1 cellular context compared by ENCODE assay signal in the genomic region with DNA sequence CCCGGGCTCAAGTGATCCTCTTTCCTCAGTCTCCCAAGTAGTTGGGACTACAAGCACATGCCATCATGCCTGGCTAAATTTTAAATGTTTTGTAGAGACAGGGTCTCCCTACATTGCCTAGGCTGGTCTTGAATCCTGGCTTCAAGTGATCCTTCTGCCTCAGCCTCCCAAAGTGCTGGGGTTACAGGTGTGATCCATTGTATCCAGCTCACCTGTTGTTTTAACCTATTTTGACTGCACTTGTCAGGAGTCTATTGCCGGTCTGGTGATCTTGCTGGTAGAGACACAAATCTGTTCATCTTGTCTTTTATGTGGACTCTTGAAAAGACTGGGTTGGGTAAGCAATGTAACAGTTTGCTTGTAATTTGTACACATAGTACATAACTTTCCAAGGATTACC.
TF ChIP-seq lines count a peak whose summit lies in the region.

No MANE protein-coding gene starts in this region.

TF ChIP-seq in HEK293, 187 proteins besides CTCF, POLR2A, EP300 and RAD21:
- TF ChIP-seq, protein P1, sequence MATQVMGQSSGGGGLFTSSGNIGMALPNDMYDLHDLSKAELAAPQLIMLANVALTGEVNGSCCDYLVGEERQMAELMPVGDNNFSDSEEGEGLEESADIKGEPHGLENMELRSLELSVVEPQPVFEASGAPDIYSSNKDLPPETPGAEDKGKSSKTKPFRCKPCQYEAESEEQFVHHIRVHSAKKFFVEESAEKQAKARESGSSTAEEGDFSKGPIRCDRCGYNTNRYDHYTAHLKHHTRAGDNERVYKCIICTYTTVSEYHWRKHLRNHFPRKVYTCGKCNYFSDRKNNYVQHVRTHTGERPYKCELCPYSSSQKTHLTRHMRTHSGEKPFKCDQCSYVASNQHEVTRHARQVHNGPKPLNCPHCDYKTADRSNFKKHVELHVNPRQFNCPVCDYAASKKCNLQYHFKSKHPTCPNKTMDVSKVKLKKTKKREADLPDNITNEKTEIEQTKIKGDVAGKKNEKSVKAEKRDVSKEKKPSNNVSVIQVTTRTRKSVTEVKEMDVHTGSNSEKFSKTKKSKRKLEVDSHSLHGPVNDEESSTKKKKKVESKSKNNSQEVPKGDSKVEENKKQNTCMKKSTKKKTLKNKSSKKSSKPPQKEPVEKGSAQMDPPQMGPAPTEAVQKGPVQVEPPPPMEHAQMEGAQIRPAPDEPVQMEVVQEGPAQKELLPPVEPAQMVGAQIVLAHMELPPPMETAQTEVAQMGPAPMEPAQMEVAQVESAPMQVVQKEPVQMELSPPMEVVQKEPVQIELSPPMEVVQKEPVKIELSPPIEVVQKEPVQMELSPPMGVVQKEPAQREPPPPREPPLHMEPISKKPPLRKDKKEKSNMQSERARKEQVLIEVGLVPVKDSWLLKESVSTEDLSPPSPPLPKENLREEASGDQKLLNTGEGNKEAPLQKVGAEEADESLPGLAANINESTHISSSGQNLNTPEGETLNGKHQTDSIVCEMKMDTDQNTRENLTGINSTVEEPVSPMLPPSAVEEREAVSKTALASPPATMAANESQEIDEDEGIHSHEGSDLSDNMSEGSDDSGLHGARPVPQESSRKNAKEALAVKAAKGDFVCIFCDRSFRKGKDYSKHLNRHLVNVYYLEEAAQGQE (tag by site-specific recombination; IDR thresholded peaks at IDR 0.05), result no peak
- TF ChIP-seq SCRT2 (tag by site-specific recombination; IDR thresholded peaks at IDR 0.05) (peak; percentile 73), SCRT1 (tag by site-specific recombination; IDR thresholded peaks at IDR 0.05; ENCODE audit: borderline replicate concordance) (peak; percentile 78)
